1 cellular context compared by ENCODE assay signal in the genomic region with DNA sequence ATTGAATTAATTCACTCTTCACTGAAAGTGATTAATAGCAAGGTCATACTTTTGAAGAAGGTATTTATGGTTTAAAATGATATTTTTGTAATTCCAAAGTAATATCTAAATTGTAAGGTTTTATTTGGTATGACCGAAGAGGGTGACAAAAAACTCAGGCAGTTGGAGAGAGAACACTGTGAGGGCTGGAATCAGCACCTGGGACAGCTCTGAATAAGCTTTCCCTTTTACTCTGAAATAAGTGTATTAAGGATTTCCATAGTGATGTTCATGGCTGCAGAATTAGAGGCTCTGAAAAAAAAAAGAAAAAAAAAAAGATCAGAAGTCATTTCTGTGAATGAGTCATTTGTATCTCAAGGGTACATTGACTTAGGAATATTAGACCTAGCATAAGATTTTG.
TF ChIP-seq lines count a peak whose summit lies in the region.

No MANE protein-coding gene starts in this region.

TF ChIP-seq in HepG2, 621 proteins besides CTCF, POLR2A, EP300 and RAD21 (continued from another document):
- TF ChIP-seq, protein P1, sequence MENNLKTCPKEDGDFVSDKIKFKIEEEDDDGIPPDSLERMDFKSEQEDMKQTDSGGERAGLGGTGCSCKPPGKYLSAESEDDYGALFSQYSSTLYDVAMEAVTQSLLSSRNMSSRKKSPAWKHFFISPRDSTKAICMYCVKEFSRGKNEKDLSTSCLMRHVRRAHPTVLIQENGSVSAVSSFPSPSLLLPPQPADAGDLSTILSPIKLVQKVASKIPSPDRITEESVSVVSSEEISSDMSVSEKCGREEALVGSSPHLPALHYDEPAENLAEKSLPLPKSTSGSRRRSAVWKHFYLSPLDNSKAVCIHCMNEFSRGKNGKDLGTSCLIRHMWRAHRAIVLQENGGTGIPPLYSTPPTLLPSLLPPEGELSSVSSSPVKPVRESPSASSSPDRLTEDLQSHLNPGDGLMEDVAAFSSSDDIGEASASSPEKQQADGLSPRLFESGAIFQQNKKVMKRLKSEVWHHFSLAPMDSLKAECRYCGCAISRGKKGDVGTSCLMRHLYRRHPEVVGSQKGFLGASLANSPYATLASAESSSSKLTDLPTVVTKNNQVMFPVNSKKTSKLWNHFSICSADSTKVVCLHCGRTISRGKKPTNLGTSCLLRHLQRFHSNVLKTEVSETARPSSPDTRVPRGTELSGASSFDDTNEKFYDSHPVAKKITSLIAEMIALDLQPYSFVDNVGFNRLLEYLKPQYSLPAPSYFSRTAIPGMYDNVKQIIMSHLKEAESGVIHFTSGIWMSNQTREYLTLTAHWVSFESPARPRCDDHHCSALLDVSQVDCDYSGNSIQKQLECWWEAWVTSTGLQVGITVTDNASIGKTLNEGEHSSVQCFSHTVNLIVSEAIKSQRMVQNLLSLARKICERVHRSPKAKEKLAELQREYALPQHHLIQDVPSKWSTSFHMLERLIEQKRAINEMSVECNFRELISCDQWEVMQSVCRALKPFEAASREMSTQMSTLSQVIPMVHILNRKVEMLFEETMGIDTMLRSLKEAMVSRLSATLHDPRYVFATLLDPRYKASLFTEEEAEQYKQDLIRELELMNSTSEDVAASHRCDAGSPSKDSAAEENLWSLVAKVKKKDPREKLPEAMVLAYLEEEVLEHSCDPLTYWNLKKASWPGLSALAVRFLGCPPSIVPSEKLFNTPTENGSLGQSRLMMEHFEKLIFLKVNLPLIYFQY (CRISPR knock-in tag; IDR thresholded peaks at IDR 0.05; ENCODE audit: borderline replicate concordance): no peak
- TF ChIP-seq STAT5B (CRISPR knock-in tag; IDR thresholded peaks at IDR 0.05) (no peak), NRL (CRISPR knock-in tag; IDR thresholded peaks at IDR 0.05; ENCODE audit: borderline replicate concordance) (no peak), ZBTB42 (CRISPR knock-in tag; IDR thresholded peaks at IDR 0.05) (no peak), MIER2 (CRISPR knock-in tag; IDR thresholded peaks at IDR 0.05) (peak; percentile 88), HMG20A (CRISPR knock-in tag; IDR thresholded peaks at IDR 0.05; ENCODE audit: borderline replicate concordance) (no peak), KLF11 (CRISPR knock-in tag; IDR thresholded peaks at IDR 0.05) (no peak), ZNF589 (CRISPR knock-in tag; conservative IDR thresholded peaks at IDR 0.05) (no peak)
- TF ChIP-seq, protein P2, sequence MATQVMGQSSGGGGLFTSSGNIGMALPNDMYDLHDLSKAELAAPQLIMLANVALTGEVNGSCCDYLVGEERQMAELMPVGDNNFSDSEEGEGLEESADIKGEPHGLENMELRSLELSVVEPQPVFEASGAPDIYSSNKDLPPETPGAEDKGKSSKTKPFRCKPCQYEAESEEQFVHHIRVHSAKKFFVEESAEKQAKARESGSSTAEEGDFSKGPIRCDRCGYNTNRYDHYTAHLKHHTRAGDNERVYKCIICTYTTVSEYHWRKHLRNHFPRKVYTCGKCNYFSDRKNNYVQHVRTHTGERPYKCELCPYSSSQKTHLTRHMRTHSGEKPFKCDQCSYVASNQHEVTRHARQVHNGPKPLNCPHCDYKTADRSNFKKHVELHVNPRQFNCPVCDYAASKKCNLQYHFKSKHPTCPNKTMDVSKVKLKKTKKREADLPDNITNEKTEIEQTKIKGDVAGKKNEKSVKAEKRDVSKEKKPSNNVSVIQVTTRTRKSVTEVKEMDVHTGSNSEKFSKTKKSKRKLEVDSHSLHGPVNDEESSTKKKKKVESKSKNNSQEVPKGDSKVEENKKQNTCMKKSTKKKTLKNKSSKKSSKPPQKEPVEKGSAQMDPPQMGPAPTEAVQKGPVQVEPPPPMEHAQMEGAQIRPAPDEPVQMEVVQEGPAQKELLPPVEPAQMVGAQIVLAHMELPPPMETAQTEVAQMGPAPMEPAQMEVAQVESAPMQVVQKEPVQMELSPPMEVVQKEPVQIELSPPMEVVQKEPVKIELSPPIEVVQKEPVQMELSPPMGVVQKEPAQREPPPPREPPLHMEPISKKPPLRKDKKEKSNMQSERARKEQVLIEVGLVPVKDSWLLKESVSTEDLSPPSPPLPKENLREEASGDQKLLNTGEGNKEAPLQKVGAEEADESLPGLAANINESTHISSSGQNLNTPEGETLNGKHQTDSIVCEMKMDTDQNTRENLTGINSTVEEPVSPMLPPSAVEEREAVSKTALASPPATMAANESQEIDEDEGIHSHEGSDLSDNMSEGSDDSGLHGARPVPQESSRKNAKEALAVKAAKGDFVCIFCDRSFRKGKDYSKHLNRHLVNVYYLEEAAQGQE (IDR thresholded peaks at IDR 0.05; ENCODE audit: borderline replicate concordance in 1 of 2, low read depth in 1 of 2, low read length in 2 of 2): peak; percentile 32 to 91
- TF ChIP-seq, protein P3, sequence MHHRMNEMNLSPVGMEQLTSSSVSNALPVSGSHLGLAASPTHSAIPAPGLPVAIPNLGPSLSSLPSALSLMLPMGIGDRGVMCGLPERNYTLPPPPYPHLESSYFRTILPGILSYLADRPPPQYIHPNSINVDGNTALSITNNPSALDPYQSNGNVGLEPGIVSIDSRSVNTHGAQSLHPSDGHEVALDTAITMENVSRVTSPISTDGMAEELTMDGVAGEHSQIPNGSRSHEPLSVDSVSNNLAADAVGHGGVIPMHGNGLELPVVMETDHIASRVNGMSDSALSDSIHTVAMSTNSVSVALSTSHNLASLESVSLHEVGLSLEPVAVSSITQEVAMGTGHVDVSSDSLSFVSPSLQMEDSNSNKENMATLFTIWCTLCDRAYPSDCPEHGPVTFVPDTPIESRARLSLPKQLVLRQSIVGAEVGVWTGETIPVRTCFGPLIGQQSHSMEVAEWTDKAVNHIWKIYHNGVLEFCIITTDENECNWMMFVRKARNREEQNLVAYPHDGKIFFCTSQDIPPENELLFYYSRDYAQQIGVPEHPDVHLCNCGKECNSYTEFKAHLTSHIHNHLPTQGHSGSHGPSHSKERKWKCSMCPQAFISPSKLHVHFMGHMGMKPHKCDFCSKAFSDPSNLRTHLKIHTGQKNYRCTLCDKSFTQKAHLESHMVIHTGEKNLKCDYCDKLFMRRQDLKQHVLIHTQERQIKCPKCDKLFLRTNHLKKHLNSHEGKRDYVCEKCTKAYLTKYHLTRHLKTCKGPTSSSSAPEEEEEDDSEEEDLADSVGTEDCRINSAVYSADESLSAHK (CRISPR knock-in tag; IDR thresholded peaks at IDR 0.05; ENCODE audit: borderline replicate concordance): no peak
- TF ChIP-seq, protein P4, sequence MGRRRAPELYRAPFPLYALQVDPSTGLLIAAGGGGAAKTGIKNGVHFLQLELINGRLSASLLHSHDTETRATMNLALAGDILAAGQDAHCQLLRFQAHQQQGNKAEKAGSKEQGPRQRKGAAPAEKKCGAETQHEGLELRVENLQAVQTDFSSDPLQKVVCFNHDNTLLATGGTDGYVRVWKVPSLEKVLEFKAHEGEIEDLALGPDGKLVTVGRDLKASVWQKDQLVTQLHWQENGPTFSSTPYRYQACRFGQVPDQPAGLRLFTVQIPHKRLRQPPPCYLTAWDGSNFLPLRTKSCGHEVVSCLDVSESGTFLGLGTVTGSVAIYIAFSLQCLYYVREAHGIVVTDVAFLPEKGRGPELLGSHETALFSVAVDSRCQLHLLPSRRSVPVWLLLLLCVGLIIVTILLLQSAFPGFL (CRISPR knock-in tag; IDR thresholded peaks at IDR 0.05): no peak
